ENCODE assay signal across 10 cellular contexts in the genomic region with DNA sequence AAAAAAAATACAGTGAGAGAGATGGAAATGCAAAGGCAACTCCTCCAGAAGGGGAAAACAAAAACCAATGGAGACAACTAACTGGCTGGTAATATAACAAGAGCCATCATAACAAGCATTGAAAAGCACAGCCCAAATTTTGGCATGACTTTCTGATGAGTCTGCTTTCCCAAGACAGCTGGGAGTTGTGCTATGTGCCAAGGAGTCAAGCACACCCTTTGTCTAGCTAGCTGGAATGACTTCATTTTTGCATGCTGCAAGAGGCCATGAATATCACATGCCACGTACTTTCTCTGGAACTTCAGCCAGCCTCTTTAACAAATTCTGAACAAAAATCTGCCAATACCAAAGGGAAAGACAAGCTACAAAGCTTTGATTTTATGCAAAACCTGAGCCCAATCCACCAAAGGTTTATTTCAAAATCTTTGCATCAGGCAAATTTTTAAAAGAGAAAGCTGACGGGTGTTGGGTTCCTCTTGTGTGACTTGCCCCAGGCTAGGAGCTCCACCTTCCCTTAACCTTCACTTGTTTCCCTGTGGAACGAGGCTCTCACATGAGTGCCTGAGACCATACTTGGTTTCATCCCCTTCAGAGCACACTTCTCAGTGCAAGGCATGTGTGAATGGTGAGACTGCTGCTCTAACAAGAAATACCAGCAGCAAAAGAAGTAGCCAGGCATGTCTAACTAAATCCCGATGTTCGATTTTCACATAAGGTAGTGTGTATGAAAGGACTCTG. TPM values are rescaled to one million over a fixed set of nuclear protein-coding genes. Genes with fewer than 3 reads are reported as not detected.
DNase-seq lines count a peak whose midpoint lies in the region; FAIRE-seq and TF ChIP-seq lines count a peak whose summit lies in the region.
"Had no signal": no experiment of that assay in that cellular context is flagged by ENCODE, and none has a peak within 500 bp of the region (broad histone marks: within the 10 kb centered on the region; RNA-seq: fewer than 3 reads in every experiment).

No MANE protein-coding gene starts in this region.

- peak overlapping the region; percentile 12 for H2AFZ ChIP-seq in astrocyte (ENCODE audit: low read depth, low read length)

- peak; percentile 76 for FAIRE-seq in astrocyte (lab: Jason Lieb, UNC)

- H3K4me3 ChIP-seq in astrocyte (ENCODE audit: insufficient read depth, low read depth, low read length) = no peak overlapping the region
- H3K4me3 ChIP-seq in rectal smooth muscle tissue (ENCODE audit: low read length) = no peak overlapping the region
- H3K4me3 ChIP-seq in ascending aorta = no peak overlapping the region
- no peak overlapping the region for H3K4me3 ChIP-seq in HAP-1
- H3K4me3 ChIP-seq: thyroid gland had no signal

- H4K20me1 ChIP-seq in astrocyte (ENCODE audit: insufficient read depth, low read length) = peaks cover 5% of the 10 kb centered on the region

- H3K9ac ChIP-seq in astrocyte (ENCODE audit: low read length) = peak overlapping the region; percentile 46
- H3K9ac ChIP-seq in rectal smooth muscle tissue (ENCODE audit: low read length) = no peak overlapping the region

- no peaks in the 10 kb centered on the region for H3K27me3 Mint-ChIP-seq in astrocyte (ENCODE audit: low read depth, unreplicated experiment)

- intact Hi-C loops in ascending aorta (cut with DNase I) = no loop called here

- H3K9me3 ChIP-seq in astrocyte (ENCODE audit: insufficient read depth, low read depth, low read length) (no peaks in the 10 kb centered on the region), ascending aorta (no peaks in the 10 kb centered on the region), HAP-1 (no peaks in the 10 kb centered on the region)
- H3K9me3 ChIP-seq: thyroid gland had no signal

- H3K4me3 Mint-ChIP-seq in astrocyte (ENCODE audit: unreplicated experiment) = no peak overlapping the region

- no peaks in the 10 kb centered on the region for H3K27me3 ChIP-seq in astrocyte (ENCODE audit: insufficient read depth, low read length)
- H3K27me3 ChIP-seq in rectal smooth muscle tissue (ENCODE audit: control insufficient read depth, insufficient read depth, low read length) = no peaks in the 10 kb centered on the region
- H3K27me3 ChIP-seq in ascending aorta = no peaks in the 10 kb centered on the region
- no peaks in the 10 kb centered on the region for H3K27me3 ChIP-seq in HAP-1 (ENCODE audit: low read depth)
- H3K27me3 ChIP-seq: thyroid gland had no signal

- in situ Hi-C loops in G401 (cut with HindIII; ENCODE audit: low sequenced_read_pairs) = no loop called here
- in situ Hi-C loops in HAP-1 (cut with MboI; ENCODE audit: low sequenced_read_pairs) = no loop called here

- H3K27ac ChIP-seq in astrocyte (ENCODE audit: low read depth, low read length) (peak overlapping the region; percentile 69), rectal smooth muscle tissue (ENCODE audit: low read depth, low read length) (peak overlapping the region; percentile 44), ascending aorta (no peak overlapping the region)
- H3K27ac ChIP-seq: thyroid gland had no signal

- H3K4me2 ChIP-seq in astrocyte (ENCODE audit: low read length) = peak overlapping the region; percentile 76

- TF ChIP-seq CTCF in astrocyte (IDR thresholded peaks at IDR 0.05; ENCODE audit: insufficient read depth, low read depth, low read length) (no peak), ascending aorta (IDR thresholded peaks at IDR 0.05) (no peak)

- DNase-seq in G401 (ENCODE audit: low spot score) (peak; percentile 25), astrocyte (ENCODE audit: low read depth) (peak; percentile 97), foreskin melanocyte (peak; percentile 91), SKM-1 treated with dmso at 0.1 percent for 144 hours (lab: John Stamatoyannopoulos, UW; ENCODE audit: unreplicated experiment) (no peak), ascending aorta (ENCODE audit: low spot score in 2 of 2) (no peak), HAP-1 (ENCODE audit: low spot score in 2 of 2) (no peak)
- DNase-seq in stimulated activated CD4-positive, alpha-beta T cell treated with anti-CD3 and anti-CD28 coated beads, Interleukin-2, amount 100 ng/mL, for 48 hours = no peak
- DNase-seq: activated effector memory CD4-positive, alpha-beta T cell treated with anti-CD3 and anti-CD28 coated beads, Interleukin-2, amount 50 U/mL, for 16 hours had no signal

- H3K4me1 Mint-ChIP-seq in astrocyte (ENCODE audit: low read depth, unreplicated experiment) = no peaks in the 10 kb centered on the region

- H3K4me1 ChIP-seq in astrocyte (ENCODE audit: insufficient read depth, low read length) (peaks cover 19% of the 10 kb centered on the region), rectal smooth muscle tissue (ENCODE audit: control insufficient read depth, insufficient read depth, low read length) (peaks cover 4% of the 10 kb centered on the region), ascending aorta (no peaks in the 10 kb centered on the region), HAP-1 (no peaks in the 10 kb centered on the region)

- H3K36me3 Mint-ChIP-seq in astrocyte (ENCODE audit: low read depth, unreplicated experiment) = no peaks in the 10 kb centered on the region

- H3K9me3 Mint-ChIP-seq in astrocyte (ENCODE audit: unreplicated experiment) = no peaks in the 10 kb centered on the region

- H3K27ac Mint-ChIP-seq in astrocyte (ENCODE audit: unreplicated experiment) = no peak overlapping the region

- H3K79me2 ChIP-seq in astrocyte (ENCODE audit: insufficient read depth, low read length) = peaks cover 12% of the 10 kb centered on the region

- H3K36me3 ChIP-seq in astrocyte (ENCODE audit: insufficient read depth, low read length) (peaks cover 11% of the 10 kb centered on the region), rectal smooth muscle tissue (ENCODE audit: control insufficient read depth, insufficient read depth, low read length) (no peaks in the 10 kb centered on the region), ascending aorta (no peaks in the 10 kb centered on the region), HAP-1 (replicated peaks) (no peaks in the 10 kb centered on the region)
- H3K36me3 ChIP-seq: thyroid gland had no signal

RNA-seq across cellular contexts. Expression of a gene that starts 47.3 kb away (rescaled TPM):
- total RNA-seq in G401 (2014; rRNA removed; shearing (Covaris generic)) = not detected in 2 replicates
- total RNA-seq in astrocyte = 24.6 and 35.0 TPM in 2 replicates
- 59.3 TPM for total RNA-seq in ascending aorta

Comparison
In these comparisons a context has a peak if more than half of its experiments do, and no peak if none do; other contexts are left out.
1. DNase-seq: peak in G401 (single experiment), astrocyte (single experiment) and foreskin melanocyte (single experiment); none in SKM-1 treated with dmso at 0.1 percent for 144 hours (single experiment), ascending aorta (0 of 2), stimulated activated CD4-positive, alpha-beta T cell treated with anti-CD3 and anti-CD28 coated beads, Interleukin-2, amount 100 ng/mL, for 48 hours (0 of 2) and HAP-1 (0 of 2).
2. H3K27ac ChIP-seq: peak in astrocyte (single experiment) and rectal smooth muscle tissue (single experiment); none in ascending aorta (0 of 2).
3. RNA of a gene that starts 47.3 kb away (total RNA-seq): 59.3 TPM in ascending aorta (single experiment) and 24.6 to 35.0 TPM in astrocyte; not detected in G401; every median in the first group is over 10 times any median in the second.